In genomic region chr10:131896403-131896802, GRCh38 we compare ENCODE assay signal across 15 cellular contexts. TPM values are rescaled to one million over a fixed set of nuclear protein-coding genes. Genes with fewer than 3 reads are reported as not detected.
A peak's percentile ranks its signal among the peaks of the same experiment; 100 is the strongest.
DNase-seq lines count a peak whose midpoint lies in the region; ATAC-seq lines count a peak whose summit lies in the region.
"Had no signal": no experiment of that assay in that cellular context is flagged by ENCODE, and none has a peak within 500 bp of the region (broad histone marks: within the 10 kb centered on the region; RNA-seq: fewer than 3 reads in every experiment).

No MANE protein-coding gene starts in this region.

- peaks cover 18% of the 10 kb centered on the region for H3K4me1 Mint-ChIP-seq in activated naive CD8-positive, alpha-beta T cell treated with anti-CD3 and anti-CD28 coated beads for 36 hours

- peak; percentile 21 for DNase-seq in stimulated activated CD8-positive, alpha-beta memory T cell treated with anti-CD3 and anti-CD28 coated beads, Interleukin-15, amount 100 ng/mL, for 1 hour (ENCODE audit: low read depth)
- no peak for DNase-seq in stimulated activated CD8-positive, alpha-beta memory T cell treated with anti-CD3 and anti-CD28 coated beads, Interleukin-4, amount 100 ng/mL, for 48 hours
- DNase-seq in NOMO-1 (lab: John Stamatoyannopoulos, UW; ENCODE audit: unreplicated experiment in 2 of 2): peak; percentile 22 to 37
- DNase-seq in activated naive CD8-positive, alpha-beta T cell treated with anti-CD3 and anti-CD28 coated beads for 36 hours: peak; percentile 28
- peak; percentile 37 to 51 for DNase-seq in stimulated activated CD8-positive, alpha-beta memory T cell treated with anti-CD3 and anti-CD28 coated beads, Interleukin-7, amount 100 ng/mL, for 4 hours (ENCODE audit: low read depth in 2 of 2)
- DNase-seq: anterior cingulate cortex, colonic mucosa, NCI-H774, occipital lobe had no signal

- H3K36me3 Mint-ChIP-seq in activated naive CD8-positive, alpha-beta T cell treated with anti-CD3 and anti-CD28 coated beads for 36 hours: no peaks in the 10 kb centered on the region
- H3K36me3 Mint-ChIP-seq: mesothelial cell of epicardium had no signal

- no peak for ATAC-seq in GM18873 (IDR thresholded peaks at IDR 0.05; ENCODE audit: low FRiP score, unreplicated experiment)
- no peak for ATAC-seq in HG03521 (IDR thresholded peaks at IDR 0.05; ENCODE audit: unreplicated experiment)
- ATAC-seq in HG02610 (IDR thresholded peaks at IDR 0.05; ENCODE audit: unreplicated experiment): no peak
- ATAC-seq: esophagus mucosa had no signal

- H3K27me3 Mint-ChIP-seq in activated naive CD8-positive, alpha-beta T cell treated with anti-CD3 and anti-CD28 coated beads for 36 hours: peaks cover 9% of the 10 kb centered on the region

- H3K9me3 Mint-ChIP-seq in activated naive CD8-positive, alpha-beta T cell treated with anti-CD3 and anti-CD28 coated beads for 36 hours: no peaks in the 10 kb centered on the region
- H3K9me3 Mint-ChIP-seq: mesothelial cell of epicardium; T-helper 1 cell treated with Interleukin-12 subunit alpha and Interleukin-12 subunit beta and Interleukin-4 antibody, amounts not matched to agents 30 μg/mL and 1 μg/mL, for 36 hours had no signal

- no peak overlapping the region for H3K4me3 Mint-ChIP-seq in activated naive CD8-positive, alpha-beta T cell treated with anti-CD3 and anti-CD28 coated beads for 36 hours
- H3K4me3 Mint-ChIP-seq: mesothelial cell of epicardium; T-helper 1 cell treated with Interleukin-12 subunit alpha and Interleukin-12 subunit beta and Interleukin-4 antibody, amounts not matched to agents 30 μg/mL and 1 μg/mL, for 36 hours had no signal

- peak overlapping the region; percentile 40 for H3K27ac Mint-ChIP-seq in activated naive CD8-positive, alpha-beta T cell treated with anti-CD3 and anti-CD28 coated beads for 36 hours
- H3K27ac Mint-ChIP-seq: mesothelial cell of epicardium; T-helper 1 cell treated with Interleukin-12 subunit alpha and Interleukin-12 subunit beta and Interleukin-4 antibody, amounts not matched to agents 30 μg/mL and 1 μg/mL, for 36 hours had no signal

RNA-seq across cellular contexts. Expression of gene PPP2R2D, which starts 4.4 kb away (rescaled TPM):
- total RNA-seq in activated naive CD8-positive, alpha-beta T cell treated with anti-CD3 and anti-CD28 coated beads for 36 hours: 10 to 100 TPM; 24.4 to 25.7 TPM
